Comparison of ENCODE assay signal across 1 cellular context in the genomic region with DNA sequence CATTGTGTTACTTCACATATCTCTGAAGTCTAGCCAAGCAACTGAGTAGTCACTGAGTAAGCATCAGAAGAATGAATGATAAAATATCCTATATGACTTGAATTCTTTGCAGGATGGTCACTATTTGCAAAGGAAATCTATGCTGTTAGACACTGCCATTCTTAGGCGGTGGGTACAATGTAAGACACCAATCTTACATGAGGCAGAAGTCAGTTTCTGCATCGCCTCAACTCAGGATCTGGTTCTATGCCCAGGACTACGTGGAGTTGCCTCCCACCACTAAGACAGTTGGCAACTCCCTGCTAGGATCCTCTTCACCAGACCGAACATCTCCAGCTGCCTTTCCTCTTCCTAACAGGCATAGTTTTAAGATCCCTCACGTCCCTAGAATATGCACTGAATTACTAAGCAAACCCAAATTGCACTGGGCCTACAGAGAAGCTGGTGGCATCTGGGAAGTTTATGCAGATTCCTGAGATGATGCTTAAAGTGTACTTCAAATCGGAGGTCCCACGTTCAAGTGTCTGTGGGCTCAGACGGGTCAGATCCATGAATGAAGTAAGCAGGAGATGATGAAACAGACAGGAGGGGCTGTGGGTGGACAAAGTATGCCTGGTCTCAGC.
A peak's percentile ranks its signal among the peaks of the same experiment; 100 is the strongest.
TF ChIP-seq lines count a peak whose summit lies in the region.

No MANE protein-coding gene starts in this region.

TF ChIP-seq in A549, 52 proteins besides CTCF, POLR2A, EP300 and RAD21 (continued from another document):
- TF ChIP-seq, protein P1, sequence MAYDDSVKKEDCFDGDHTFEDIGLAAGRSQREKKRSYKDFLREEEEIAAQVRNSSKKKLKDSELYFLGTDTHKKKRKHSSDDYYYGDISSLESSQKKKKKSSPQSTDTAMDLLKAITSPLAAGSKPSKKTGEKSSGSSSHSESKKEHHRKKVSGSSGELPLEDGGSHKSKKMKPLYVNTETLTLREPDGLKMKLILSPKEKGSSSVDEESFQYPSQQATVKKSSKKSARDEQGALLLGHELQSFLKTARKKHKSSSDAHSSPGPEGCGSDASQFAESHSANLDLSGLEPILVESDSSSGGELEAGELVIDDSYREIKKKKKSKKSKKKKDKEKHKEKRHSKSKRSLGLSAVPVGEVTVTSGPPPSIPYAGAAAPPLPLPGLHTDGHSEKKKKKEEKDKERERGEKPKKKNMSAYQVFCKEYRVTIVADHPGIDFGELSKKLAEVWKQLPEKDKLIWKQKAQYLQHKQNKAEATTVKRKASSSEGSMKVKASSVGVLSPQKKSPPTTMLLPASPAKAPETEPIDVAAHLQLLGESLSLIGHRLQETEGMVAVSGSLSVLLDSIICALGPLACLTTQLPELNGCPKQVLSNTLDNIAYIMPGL (CRISPR knock-in tag; IDR thresholded peaks at IDR 0.05; ENCODE audit: borderline replicate concordance), result no peak
- TF ChIP-seq, protein P2, sequence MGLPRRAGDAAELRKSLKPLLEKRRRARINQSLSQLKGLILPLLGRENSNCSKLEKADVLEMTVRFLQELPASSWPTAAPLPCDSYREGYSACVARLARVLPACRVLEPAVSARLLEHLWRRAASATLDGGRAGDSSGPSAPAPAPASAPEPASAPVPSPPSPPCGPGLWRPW (IDR thresholded peaks at IDR 0.05), result no peak
- TF ChIP-seq, protein P3, sequence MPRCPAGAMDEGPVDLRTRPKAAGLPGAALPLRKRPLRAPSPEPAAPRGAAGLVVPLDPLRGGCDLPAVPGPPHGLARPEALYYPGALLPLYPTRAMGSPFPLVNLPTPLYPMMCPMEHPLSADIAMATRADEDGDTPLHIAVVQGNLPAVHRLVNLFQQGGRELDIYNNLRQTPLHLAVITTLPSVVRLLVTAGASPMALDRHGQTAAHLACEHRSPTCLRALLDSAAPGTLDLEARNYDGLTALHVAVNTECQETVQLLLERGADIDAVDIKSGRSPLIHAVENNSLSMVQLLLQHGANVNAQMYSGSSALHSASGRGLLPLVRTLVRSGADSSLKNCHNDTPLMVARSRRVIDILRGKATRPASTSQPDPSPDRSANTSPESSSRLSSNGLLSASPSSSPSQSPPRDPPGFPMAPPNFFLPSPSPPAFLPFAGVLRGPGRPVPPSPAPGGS (IDR thresholded peaks at IDR 0.05), result no peak
- TF ChIP-seq KDM5A (IDR thresholded peaks at IDR 0.05) (no peak), BHLHE40 (IDR thresholded peaks at IDR 0.05; ENCODE audit: low read depth, low read length) (no peak), FOSL2 (IDR thresholded peaks at IDR 0.05) (peak; percentile 58), FOSL2 (CRISPR knock-in tag; IDR thresholded peaks at IDR 0.05) (peak; percentile 57; the same call in 1 of the 2 replicates), JUNB (IDR thresholded peaks at IDR 0.05) (peak; percentile 69), SMC3 (IDR thresholded peaks at IDR 0.05) (no peak), KDM1A (IDR thresholded peaks at IDR 0.05; ENCODE audit: low read depth) (no peak), GATA3 (IDR thresholded peaks at IDR 0.05; ENCODE audit: borderline replicate concordance) (peak; percentile 63; the same call in 1 of the 2 replicates), ZNF302 (CRISPR knock-in tag; IDR thresholded peaks at IDR 0.05) (no peak), JUN (IDR thresholded peaks at IDR 0.05) (no peak), SREBF2 (IDR thresholded peaks at IDR 0.05) (no peak), CEBPB (IDR thresholded peaks at IDR 0.05) (0 out of 4 replicates have a peak, but pooled peaks of 1 of the 2 experiments have one; percentile 12)
- TF ChIP-seq, protein P4, sequence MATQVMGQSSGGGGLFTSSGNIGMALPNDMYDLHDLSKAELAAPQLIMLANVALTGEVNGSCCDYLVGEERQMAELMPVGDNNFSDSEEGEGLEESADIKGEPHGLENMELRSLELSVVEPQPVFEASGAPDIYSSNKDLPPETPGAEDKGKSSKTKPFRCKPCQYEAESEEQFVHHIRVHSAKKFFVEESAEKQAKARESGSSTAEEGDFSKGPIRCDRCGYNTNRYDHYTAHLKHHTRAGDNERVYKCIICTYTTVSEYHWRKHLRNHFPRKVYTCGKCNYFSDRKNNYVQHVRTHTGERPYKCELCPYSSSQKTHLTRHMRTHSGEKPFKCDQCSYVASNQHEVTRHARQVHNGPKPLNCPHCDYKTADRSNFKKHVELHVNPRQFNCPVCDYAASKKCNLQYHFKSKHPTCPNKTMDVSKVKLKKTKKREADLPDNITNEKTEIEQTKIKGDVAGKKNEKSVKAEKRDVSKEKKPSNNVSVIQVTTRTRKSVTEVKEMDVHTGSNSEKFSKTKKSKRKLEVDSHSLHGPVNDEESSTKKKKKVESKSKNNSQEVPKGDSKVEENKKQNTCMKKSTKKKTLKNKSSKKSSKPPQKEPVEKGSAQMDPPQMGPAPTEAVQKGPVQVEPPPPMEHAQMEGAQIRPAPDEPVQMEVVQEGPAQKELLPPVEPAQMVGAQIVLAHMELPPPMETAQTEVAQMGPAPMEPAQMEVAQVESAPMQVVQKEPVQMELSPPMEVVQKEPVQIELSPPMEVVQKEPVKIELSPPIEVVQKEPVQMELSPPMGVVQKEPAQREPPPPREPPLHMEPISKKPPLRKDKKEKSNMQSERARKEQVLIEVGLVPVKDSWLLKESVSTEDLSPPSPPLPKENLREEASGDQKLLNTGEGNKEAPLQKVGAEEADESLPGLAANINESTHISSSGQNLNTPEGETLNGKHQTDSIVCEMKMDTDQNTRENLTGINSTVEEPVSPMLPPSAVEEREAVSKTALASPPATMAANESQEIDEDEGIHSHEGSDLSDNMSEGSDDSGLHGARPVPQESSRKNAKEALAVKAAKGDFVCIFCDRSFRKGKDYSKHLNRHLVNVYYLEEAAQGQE (IDR thresholded peaks at IDR 0.05), result no peak
- TF ChIP-seq, protein P5, sequence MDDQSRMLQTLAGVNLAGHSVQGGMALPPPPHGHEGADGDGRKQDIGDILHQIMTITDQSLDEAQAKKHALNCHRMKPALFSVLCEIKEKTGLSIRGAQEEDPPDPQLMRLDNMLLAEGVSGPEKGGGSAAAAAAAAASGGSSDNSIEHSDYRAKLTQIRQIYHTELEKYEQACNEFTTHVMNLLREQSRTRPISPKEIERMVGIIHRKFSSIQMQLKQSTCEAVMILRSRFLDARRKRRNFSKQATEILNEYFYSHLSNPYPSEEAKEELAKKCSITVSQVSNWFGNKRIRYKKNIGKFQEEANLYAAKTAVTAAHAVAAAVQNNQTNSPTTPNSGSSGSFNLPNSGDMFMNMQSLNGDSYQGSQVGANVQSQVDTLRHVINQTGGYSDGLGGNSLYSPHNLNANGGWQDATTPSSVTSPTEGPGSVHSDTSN (IDR thresholded peaks at IDR 0.05), result no peak
